Comparison of ENCODE assay signal across 1 cellular context in genomic region chr20:46363874-46364669, GRCh38.
TF ChIP-seq lines count a peak whose summit lies in the region.

No MANE protein-coding gene starts in this region.

TF ChIP-seq in HepG2, 621 proteins besides CTCF, POLR2A, EP300 and RAD21 (continued from another document and continues in another):
- TF ChIP-seq ZNF142 (CRISPR knock-in tag; IDR thresholded peaks at IDR 0.05) (peak; percentile 86), JUNB (CRISPR knock-in tag; IDR thresholded peaks at IDR 0.05; ENCODE audit: borderline replicate concordance) (no peak), ZBTB46 (CRISPR knock-in tag; IDR thresholded peaks at IDR 0.05; ENCODE audit: borderline replicate concordance) (no peak), RAD51 (IDR thresholded peaks at IDR 0.05; ENCODE audit: borderline replicate concordance) (0 out of 2 replicates have a peak, but pooled peaks have one; percentile 29), CEBPG (CRISPR knock-in tag; IDR thresholded peaks at IDR 0.05) (peak; percentile 30; the same call in 1 of the 2 replicates), ZHX2 (IDR thresholded peaks at IDR 0.05; ENCODE audit: low read depth) (peak; percentile 51), ZHX2 (CRISPR knock-in tag; IDR thresholded peaks at IDR 0.05; ENCODE audit: borderline replicate concordance) (0 out of 2 replicates have a peak, but pooled peaks have one; percentile 77), CBX2 (IDR thresholded peaks at IDR 0.05; ENCODE audit: low read depth, low read length) (no peak), CBX2 (CRISPR knock-in tag; IDR thresholded peaks at IDR 0.05; ENCODE audit: low read depth) (0 out of 2 replicates have a peak, but pooled peaks have one; percentile 53), CCAR2 (optimal IDR thresholded peaks at IDR 0.05; ENCODE audit: low read depth, low read length) (peak; percentile 18), CENPX (CRISPR knock-in tag; IDR thresholded peaks at IDR 0.05) (no peak), SNAPC4 (CRISPR knock-in tag; IDR thresholded peaks at IDR 0.05) (peak; percentile 90), ZNF282 (IDR thresholded peaks at IDR 0.05; ENCODE audit: partially characterized antibody) (no peak), ZNF354B (CRISPR knock-in tag; IDR thresholded peaks at IDR 0.05) (peak; percentile 96), MTA1 (CRISPR knock-in tag; IDR thresholded peaks at IDR 0.05; ENCODE audit: borderline replicate concordance) (peak; percentile 65; the same call in 1 of the 2 replicates), ZNF407 (CRISPR knock-in tag; IDR thresholded peaks at IDR 0.05; ENCODE audit: not compliant biosample characterization) (peak; percentile 96), ZZZ3 (CRISPR knock-in tag; IDR thresholded peaks at IDR 0.05; ENCODE audit: borderline replicate concordance) (peak; percentile 86; the same call in 1 of the 2 replicates), ARHGAP35 (CRISPR knock-in tag; IDR thresholded peaks at IDR 0.05; ENCODE audit: borderline replicate concordance) (peak; percentile 97), ZNF317 (CRISPR knock-in tag; IDR thresholded peaks at IDR 0.05) (peak; percentile 93), FOXJ3 (CRISPR knock-in tag; IDR thresholded peaks at IDR 0.05; ENCODE audit: borderline replicate concordance) (peak; percentile 73), ZNF235 (CRISPR knock-in tag; IDR thresholded peaks at IDR 0.05; ENCODE audit: borderline replicate concordance) (peak; percentile 96; the same call in 1 of the 2 replicates), ZKSCAN5 (CRISPR knock-in tag; IDR thresholded peaks at IDR 0.05) (no peak), ZFP90 (CRISPR knock-in tag; IDR thresholded peaks at IDR 0.05; ENCODE audit: borderline replicate concordance) (peak; percentile 98), EED (CRISPR knock-in tag; IDR thresholded peaks at IDR 0.05) (peak; percentile 87; the same call in 1 of the 2 replicates), ZSCAN29 (CRISPR knock-in tag; conservative IDR thresholded peaks at IDR 0.05) (no peak), CBFB (CRISPR knock-in tag; IDR thresholded peaks at IDR 0.05) (peak; percentile 84)
